In genomic region chr18:13580351-13580750, GRCh38 we compare ENCODE assay signal across 17 cellular contexts.
DNase-seq lines count a peak whose midpoint lies in the region; ATAC-seq, FAIRE-seq and TF ChIP-seq lines count a peak whose summit lies in the region.
"Had no signal": no experiment of that assay in that cellular context is flagged by ENCODE, and none has a peak within 500 bp of the region (broad histone marks: within the 10 kb centered on the region; RNA-seq: fewer than 3 reads in every experiment).

No MANE protein-coding gene starts in this region.

- no peak overlapping the region for H3K4me2 ChIP-seq in HepG2 (ENCODE audit: low read depth, low read length)
- H3K4me2 ChIP-seq: GM23338, PC-9 had no signal

- TF ChIP-seq POLR2A in HepG2 (IDR thresholded peaks at IDR 0.05; ENCODE audit: insufficient read depth in 1 of 2, low read depth in 2 of 2, low read length in 2 of 2) (no peak), right lobe of liver (IDR thresholded peaks at IDR 0.05) (no peak)

- peak; percentile 8; the same call in 1 of the 2 replicates for TF ChIP-seq CTCF in HepG2 (CRISPR knock-in tag; IDR thresholded peaks at IDR 0.05)
- no peak for TF ChIP-seq CTCF in right lobe of liver (IDR thresholded peaks at IDR 0.05)

- H3K4me3 Mint-ChIP-seq in activated CD8-positive, alpha-beta T cell treated with anti-CD3 and anti-CD28 coated beads, Interleukin-2, amount 10 ng/mL, durations not matched to agents 7 days and 5 days: peak overlapping the region; percentile 5
- H3K4me3 Mint-ChIP-seq: GM23338 had no signal

- H3K27me3 Mint-ChIP-seq in activated CD8-positive, alpha-beta T cell treated with anti-CD3 and anti-CD28 coated beads, Interleukin-2, amount 10 ng/mL, durations not matched to agents 7 days and 5 days (ENCODE audit: low read depth): no peaks in the 10 kb centered on the region

- H3K27ac Mint-ChIP-seq in activated CD8-positive, alpha-beta T cell treated with anti-CD3 and anti-CD28 coated beads, Interleukin-2, amount 10 ng/mL, durations not matched to agents 7 days and 5 days: peak overlapping the region; percentile 80
- H3K27ac Mint-ChIP-seq: GM23338 had no signal

- CTCF ChIA-PET in HepG2 (lab: Yijun Ruan, JAX; ENCODE audit: low intra/inter-chr PET ratio, low total read pairs): no interaction called here
- CTCF ChIA-PET in activated CD8-positive, alpha-beta T cell treated with anti-CD3 and anti-CD28 coated beads, Interleukin-2, amount 10 ng/mL, durations not matched to agents 7 days and 5 days (lab: Charles Lee): interaction anchor here (1.3 to 2.9 kb wide), 3 partner anchors 13 to 26 kb away, joined by 3 to 10 read pairs (median 4); no protein-coding TSS in a partner anchor

- no peak for FAIRE-seq in HepG2 (lab: Jason Lieb, UNC)
- FAIRE-seq in urothelium cell line (lab: Jason Lieb, UNC): peak; percentile 73

- no peak for TF ChIP-seq RAD21 in HepG2 (CRISPR knock-in tag; IDR thresholded peaks at IDR 0.05)

- H3K9me3 ChIP-seq in HepG2 (ENCODE audit: low read length) (no peaks in the 10 kb centered on the region), right lobe of liver (no peaks in the 10 kb centered on the region)
- H3K9me3 ChIP-seq: left lung had no signal

- peaks cover 20% of the 10 kb centered on the region for H3K36me3 Mint-ChIP-seq in activated CD8-positive, alpha-beta T cell treated with anti-CD3 and anti-CD28 coated beads, Interleukin-2, amount 10 ng/mL, durations not matched to agents 7 days and 5 days (ENCODE audit: low read depth)

- H4K20me1 ChIP-seq in HepG2 (ENCODE audit: insufficient read depth, low read length): peaks cover 5% of the 10 kb centered on the region; the same call in 1 of the 2 replicates

- no peaks in the 10 kb centered on the region for H3K4me1 ChIP-seq in HepG2 (ENCODE audit: insufficient read depth, low read length)
- peaks cover 0 to 5% (median 0%) of the 10 kb centered on the region in 4 donors for H3K4me1 ChIP-seq in right lobe of liver

- H3K27me3 ChIP-seq in HepG2 (ENCODE audit: control insufficient read depth in 1 of 2, insufficient read depth in 2 of 2, low read length in 2 of 2): no peaks in the 10 kb centered on the region
- no peaks in the 10 kb centered on the region for H3K27me3 ChIP-seq in right lobe of liver
- H3K27me3 ChIP-seq in layer of hippocampus (ENCODE audit: control insufficient read depth, insufficient read depth, low read length): no peaks in the 10 kb centered on the region
- no peaks in the 10 kb centered on the region for H3K27me3 ChIP-seq in H7 (ENCODE audit: control insufficient read depth, insufficient read depth, low read length)
- H3K27me3 ChIP-seq: cardiac muscle cell, left lung had no signal

- in situ Hi-C loops in HepG2 (cut with HindIII; ENCODE audit: extremely low pct_ligation_motif_present, low pct_unique_long_range_greater_than_20kb): no loop called here

- peaks cover 76% of the 10 kb centered on the region for H3K4me1 Mint-ChIP-seq in activated CD8-positive, alpha-beta T cell treated with anti-CD3 and anti-CD28 coated beads, Interleukin-2, amount 10 ng/mL, durations not matched to agents 7 days and 5 days (ENCODE audit: low read depth)
- H3K4me1 Mint-ChIP-seq: GM23338 had no signal

- TF ChIP-seq EP300 in HepG2 (IDR thresholded peaks at IDR 0.05; ENCODE audit: low read depth in 2 of 2, low read length in 2 of 2) (no peak), HepG2 (CRISPR knock-in tag; IDR thresholded peaks at IDR 0.05; ENCODE audit: borderline replicate concordance) (no peak)

- POLR2A ChIA-PET in HepG2 (lab: Yijun Ruan, JAX): no interaction called here
- POLR2A ChIA-PET in activated CD8-positive, alpha-beta T cell treated with anti-CD3 and anti-CD28 coated beads, Interleukin-2, amount 10 ng/mL, durations not matched to agents 7 days and 5 days (lab: Charles Lee): interaction anchor here (4.7 kb wide), 1 partner anchor 32 kb away, joined by 61 read pairs; no protein-coding TSS in a partner anchor

- H3K36me3 ChIP-seq in HepG2 (replicated peaks in 1 of 2; ENCODE audit: control insufficient read depth in 1 of 2, insufficient read depth in 2 of 2, low read length in 2 of 2) (no peaks in the 10 kb centered on the region), right lobe of liver (no peaks in the 10 kb centered on the region), H7 (replicated peaks; ENCODE audit: control insufficient read depth, insufficient read depth, low read length) (no peaks in the 10 kb centered on the region)
- H3K36me3 ChIP-seq: cardiac muscle cell, left lung had no signal

- BruUV-seq in HepG2 (replicated peaks; lab: Mats Ljungman, UMichigan): no TSS peak

- H2AFZ ChIP-seq in HepG2 (ENCODE audit: low read length): no peak overlapping the region
- H2AFZ ChIP-seq: GM23338, PC-9 had no signal

- 93% methylated on average over 3 of the region's 7 CpGs for WGBS in HepG2 (ENCODE audit: low lambda C conversion rate)
- no CpG with 5 or more reads among the region's 7 CpGs for WGBS in right lobe of liver (ENCODE audit: insufficient coverage, low coverage, low lambda C conversion rate, missing lambda C conversion rate)

- no peak; the same call in 2 of the 3 replicates for ATAC-seq in HepG2
- no peak for ATAC-seq in right lobe of liver
- no peak for ATAC-seq in activated CD8-positive, alpha-beta T cell treated with anti-CD3 and anti-CD28 coated beads, Interleukin-2, amount 10 ng/mL, durations not matched to agents 7 days and 5 days
- ATAC-seq: esophagus mucosa, GM23338 had no signal

- no peak overlapping the region for H3K27ac ChIP-seq in HepG2 (ENCODE audit: extremely low read length, insufficient read depth, low read length)
- H3K27ac ChIP-seq in right lobe of liver: no peak overlapping the region
- H3K27ac ChIP-seq in layer of hippocampus (ENCODE audit: low read depth, low read length): peak overlapping the region; percentile 91
- H3K27ac ChIP-seq: cardiac muscle cell, left lung, PC-9 had no signal

- H3K4me3 ChIP-seq in HepG2 (replicated peaks in 1 of 3; ENCODE audit: insufficient read depth in 1 of 3, low read depth in 2 of 3, low read length in 3 of 3) (no peak overlapping the region), right lobe of liver (no peak overlapping the region), H7 (ENCODE audit: insufficient read depth, low read depth, low read length) (no peak overlapping the region)
- H3K4me3 ChIP-seq: cardiac muscle cell, GM23338, left lung, PC-9 had no signal

- intact Hi-C loops in HepG2 (cut with micrococcal nuclease; ENCODE audit: unreplicated experiment) (no loop called here), right lobe of liver (cut with DNase I) (no loop called here)

- no peak for DNase-seq in HepG2 (ENCODE audit: low spot score)
- DNase-seq in right lobe of liver: no peak
- DNase-seq in activated CD8-positive, alpha-beta T cell treated with anti-CD3 and anti-CD28 coated beads, Interleukin-2, amount 10 ng/mL, durations not matched to agents 7 days and 5 days: no peak
- no peak for DNase-seq in urothelium cell line (ENCODE audit: low spot score)
- DNase-seq in NCI-H1436 treated with DMSO at 0.1 percent for 48 hours (lab: John Stamatoyannopoulos, UW): no peak
- DNase-seq in H7: no peak
- DNase-seq: activated CD4-positive, alpha-beta T cell treated with anti-CD3 and anti-CD28 coated beads for 1 hour; left lung; NCI-H1930; NCI-H345; PC-9; stimulated activated CD4-positive, alpha-beta T cell treated with anti-CD3 and anti-CD28 coated beads, Interleukin-15, amount 100 ng/mL, for 24 hours; trophoblast cell had no signal

- no peaks in the 10 kb centered on the region for H3K9me3 Mint-ChIP-seq in activated CD8-positive, alpha-beta T cell treated with anti-CD3 and anti-CD28 coated beads, Interleukin-2, amount 10 ng/mL, durations not matched to agents 7 days and 5 days (ENCODE audit: insufficient read depth)
- H3K9me3 Mint-ChIP-seq: GM23338 had no signal

- no peak overlapping the region for H3K9ac ChIP-seq in HepG2 (ENCODE audit: insufficient read depth, low read depth, low read length)

- no peaks in the 10 kb centered on the region for H3K79me2 ChIP-seq in HepG2 (ENCODE audit: insufficient read depth, low read length)

TF ChIP-seq in HepG2, 621 proteins besides CTCF, POLR2A, EP300 and RAD21:
- no peak for TF ChIP-seq MXD3 (CRISPR knock-in tag; IDR thresholded peaks at IDR 0.05)
- no peak for TF ChIP-seq ZNF510 (CRISPR knock-in tag; IDR thresholded peaks at IDR 0.05; ENCODE audit: low read depth)
- no peak for TF ChIP-seq ZC3H4 (CRISPR knock-in tag; IDR thresholded peaks at IDR 0.05; ENCODE audit: borderline replicate concordance)
- TF ChIP-seq ZNF383 (CRISPR knock-in tag; IDR thresholded peaks at IDR 0.05; ENCODE audit: borderline replicate concordance): no peak
- TF ChIP-seq CHD4 (IDR thresholded peaks at IDR 0.05; ENCODE audit: borderline replicate concordance, low read length): no peak
- no peak for TF ChIP-seq RFX5 (IDR thresholded peaks at IDR 0.05; ENCODE audit: low read depth, low read length)
